ENCODE assay signal across 22 cellular contexts in genomic region chr2:30730736-30731135, GRCh38.
DNase-seq lines count a peak whose midpoint lies in the region; ATAC-seq, FAIRE-seq and TF ChIP-seq lines count a peak whose summit lies in the region.
"Had no signal": no experiment of that assay in that cellular context is flagged by ENCODE, and none has a peak within 500 bp of the region (broad histone marks: within the 10 kb centered on the region; RNA-seq: fewer than 3 reads in every experiment).

No MANE protein-coding gene starts in this region.

- H3K36me3 ChIP-seq in WERI-Rb-1 (no peaks in the 10 kb centered on the region), sigmoid colon (no peaks in the 10 kb centered on the region)

- no peaks in the 10 kb centered on the region for H3K9me3 Mint-ChIP-seq in CD14-positive monocyte
- no peaks in the 10 kb centered on the region for H3K9me3 Mint-ChIP-seq in activated T-helper 1 cell treated with anti-CD3 and anti-CD28 coated beads, Interleukin-12 subunit alpha, Interleukin-12 subunit beta, Interleukin-2, Interleukin-4 antibody, amounts not matched to agents 30 ng/mL and 10 ng/mL and 1 ng/mL, durations not matched to agents 14 hours and 24 hours and 36 hours
- H3K9me3 Mint-ChIP-seq: CD4-positive, alpha-beta memory T cell; HFFc6 had no signal

- H3K4me3 ChIP-seq in WERI-Rb-1 (ENCODE audit: low read depth, low read length) (no peak overlapping the region), sigmoid colon (no peak overlapping the region)
- H3K4me3 ChIP-seq: A549, GM12878 had no signal

- TF ChIP-seq POLR2A in sigmoid colon (IDR thresholded peaks at IDR 0.05): no peak

- TF ChIP-seq EP300 in sigmoid colon (IDR thresholded peaks at IDR 0.05): no peak

- TF ChIP-seq CTCF in CD14-positive monocyte (IDR thresholded peaks at IDR 0.05): no peak
- no peak for TF ChIP-seq CTCF in WERI-Rb-1 (IDR thresholded peaks at IDR 0.05; ENCODE audit: low read depth, low read length)
- TF ChIP-seq CTCF in sigmoid colon (IDR thresholded peaks at IDR 0.05): no peak

- WGBS in sigmoid colon, 2 donors: 89 to 94% methylated on average over 5 of the region's 5 CpGs

- peak overlapping the region; percentile 80 for H3K27ac ChIP-seq in WERI-Rb-1
- H3K27ac ChIP-seq in sigmoid colon: no peak overlapping the region
- H3K27ac ChIP-seq: 22Rv1, A549, C4-2B had no signal

- H3K4me1 ChIP-seq in sigmoid colon: no peaks in the 10 kb centered on the region
- H3K4me1 ChIP-seq: A549 had no signal

- no peak overlapping the region for H3K4me3 Mint-ChIP-seq in CD14-positive monocyte
- no peak overlapping the region for H3K4me3 Mint-ChIP-seq in activated T-helper 1 cell treated with anti-CD3 and anti-CD28 coated beads, Interleukin-12 subunit alpha, Interleukin-12 subunit beta, Interleukin-2, Interleukin-4 antibody, amounts not matched to agents 30 ng/mL and 10 ng/mL and 1 ng/mL, durations not matched to agents 14 hours and 24 hours and 36 hours
- H3K4me3 Mint-ChIP-seq: CD4-positive, alpha-beta memory T cell; HFFc6 had no signal

- H3K27me3 ChIP-seq in WERI-Rb-1 (ENCODE audit: insufficient read depth, low read depth, severe bottlenecking) (no peaks in the 10 kb centered on the region), sigmoid colon (no peaks in the 10 kb centered on the region)

- H3K9me3 ChIP-seq in WERI-Rb-1 (ENCODE audit: severe bottlenecking) (no peaks in the 10 kb centered on the region), sigmoid colon (no peaks in the 10 kb centered on the region)
- H3K9me3 ChIP-seq: A549 had no signal

- H3K36me3 Mint-ChIP-seq in CD14-positive monocyte: no peaks in the 10 kb centered on the region
- H3K36me3 Mint-ChIP-seq in activated T-helper 1 cell treated with anti-CD3 and anti-CD28 coated beads, Interleukin-12 subunit alpha, Interleukin-12 subunit beta, Interleukin-2, Interleukin-4 antibody, amounts not matched to agents 30 ng/mL and 10 ng/mL and 1 ng/mL, durations not matched to agents 14 hours and 24 hours and 36 hours (ENCODE audit: low read depth): no peaks in the 10 kb centered on the region
- H3K36me3 Mint-ChIP-seq: CD4-positive, alpha-beta memory T cell had no signal

- H3K27me3 Mint-ChIP-seq in CD14-positive monocyte (ENCODE audit: low read depth in 3 of 3): peaks cover 0 to 7% (median 5%) of the 10 kb centered on the region in 3 donors
- H3K27me3 Mint-ChIP-seq in activated T-helper 1 cell treated with anti-CD3 and anti-CD28 coated beads, Interleukin-12 subunit alpha, Interleukin-12 subunit beta, Interleukin-2, Interleukin-4 antibody, amounts not matched to agents 30 ng/mL and 10 ng/mL and 1 ng/mL, durations not matched to agents 14 hours and 24 hours and 36 hours (ENCODE audit: insufficient read depth): peaks cover under 1% of the 10 kb centered on the region

- no peak for ATAC-seq in HG02798 (IDR thresholded peaks at IDR 0.05; ENCODE audit: poor library complexity, unreplicated experiment)
- ATAC-seq: A549, GM12878, HCT116, HepG2 had no signal

- H3K4me1 Mint-ChIP-seq in CD14-positive monocyte: no peaks in the 10 kb centered on the region
- no peaks in the 10 kb centered on the region for H3K4me1 Mint-ChIP-seq in activated T-helper 1 cell treated with anti-CD3 and anti-CD28 coated beads, Interleukin-12 subunit alpha, Interleukin-12 subunit beta, Interleukin-2, Interleukin-4 antibody, amounts not matched to agents 30 ng/mL and 10 ng/mL and 1 ng/mL, durations not matched to agents 14 hours and 24 hours and 36 hours (ENCODE audit: low read depth)
- H3K4me1 Mint-ChIP-seq: CD4-positive, alpha-beta memory T cell had no signal

- intact Hi-C loops in CD14-positive monocyte (cut with micrococcal nuclease) (no loop called here), sigmoid colon (cut with DNase I) (no loop called here)
- intact Hi-C loops in activated T-helper 1 cell treated with anti-CD3 and anti-CD28 coated beads, Interleukin-12 subunit alpha, Interleukin-12 subunit beta, Interleukin-2, Interleukin-4 antibody, amounts not matched to agents 30 ng/mL and 10 ng/mL and 1 ng/mL, durations not matched to agents 14 hours and 24 hours and 36 hours (cut with micrococcal nuclease): no loop called here

- H3K27ac Mint-ChIP-seq in CD14-positive monocyte: no peak overlapping the region
- H3K27ac Mint-ChIP-seq in activated T-helper 1 cell treated with anti-CD3 and anti-CD28 coated beads, Interleukin-12 subunit alpha, Interleukin-12 subunit beta, Interleukin-2, Interleukin-4 antibody, amounts not matched to agents 30 ng/mL and 10 ng/mL and 1 ng/mL, durations not matched to agents 14 hours and 24 hours and 36 hours: no peak overlapping the region
- H3K27ac Mint-ChIP-seq: CD4-positive, alpha-beta memory T cell; HFFc6 had no signal

- no peak for FAIRE-seq in HTR-8/SVneo (lab: Jason Lieb, UNC)
- FAIRE-seq: A549, GM12878, HepG2 had no signal

- DNase-seq in NCI-H524 (lab: John Stamatoyannopoulos, UW): peak; percentile 63 to 90
- DNase-seq in NCI-H524 treated with DMSO at 0.1 percent for 48 hours (lab: John Stamatoyannopoulos, UW): no peak
- DNase-seq in CD14-positive monocyte (ENCODE audit: low spot score): peak; percentile 19
- DNase-seq in WERI-Rb-1: peak; percentile 83
- peak; percentile 28 for DNase-seq in sigmoid colon
- no peak for DNase-seq in activated T-helper 1 cell treated with anti-CD3 and anti-CD28 coated beads, Interleukin-12 subunit alpha, Interleukin-12 subunit beta, Interleukin-2, Interleukin-4 antibody, amounts not matched to agents 30 ng/mL and 10 ng/mL and 1 ng/mL, durations not matched to agents 14 hours and 24 hours and 36 hours (ENCODE audit: low spot score)
- no peak for DNase-seq in HTR-8/SVneo (ENCODE audit: insufficient read length, low spot score)
- DNase-seq: AML-193; CD4-positive, alpha-beta memory T cell; DMS53; DND-41; EL; GOT3; H7; HFFc6 had no signal

Comparison
In these comparisons a context has a peak if more than half of its experiments do, and no peak if none do; other contexts are left out.
1. DNase-seq: peak in NCI-H524 (2 of 2), CD14-positive monocyte (single experiment), WERI-Rb-1 (single experiment) and sigmoid colon (single experiment); none in NCI-H524 treated with DMSO at 0.1 percent for 48 hours (single experiment), activated T-helper 1 cell treated with anti-CD3 and anti-CD28 coated beads, Interleukin-12 subunit alpha, Interleukin-12 subunit beta, Interleukin-2, Interleukin-4 antibody, amounts not matched to agents 30 ng/mL and 10 ng/mL and 1 ng/mL, durations not matched to agents 14 hours and 24 hours and 36 hours (single experiment) and HTR-8/SVneo (single experiment).